1 cellular context compared by ENCODE assay signal in the genomic region with DNA sequence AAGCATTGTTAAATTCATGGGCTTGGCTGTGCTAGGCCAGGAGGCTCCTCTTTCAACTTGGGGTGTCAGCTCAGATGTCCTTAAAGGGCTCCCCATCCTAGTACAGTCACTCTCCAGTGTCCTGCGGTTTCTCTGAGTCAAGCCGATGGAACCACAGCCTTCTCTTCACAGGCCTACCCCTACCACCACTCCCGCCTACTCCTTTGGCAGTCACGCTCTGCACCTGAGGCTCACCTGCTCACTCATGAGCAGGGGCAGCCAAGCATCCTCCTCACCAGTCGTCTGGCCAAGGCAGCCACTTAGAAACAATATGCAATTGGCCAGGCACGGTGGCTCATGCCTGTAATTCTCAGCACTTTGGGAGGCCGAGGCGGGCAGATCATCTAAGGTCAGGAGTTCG.
TF ChIP-seq lines count a peak whose summit lies in the region.

No MANE protein-coding gene starts in this region.

TF ChIP-seq in SK-N-SH, 30 proteins besides CTCF, POLR2A, EP300 and RAD21 (continued from another document):
- TF ChIP-seq, protein P1, sequence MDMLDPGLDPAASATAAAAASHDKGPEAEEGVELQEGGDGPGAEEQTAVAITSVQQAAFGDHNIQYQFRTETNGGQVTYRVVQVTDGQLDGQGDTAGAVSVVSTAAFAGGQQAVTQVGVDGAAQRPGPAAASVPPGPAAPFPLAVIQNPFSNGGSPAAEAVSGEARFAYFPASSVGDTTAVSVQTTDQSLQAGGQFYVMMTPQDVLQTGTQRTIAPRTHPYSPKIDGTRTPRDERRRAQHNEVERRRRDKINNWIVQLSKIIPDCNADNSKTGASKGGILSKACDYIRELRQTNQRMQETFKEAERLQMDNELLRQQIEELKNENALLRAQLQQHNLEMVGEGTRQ (IDR thresholded peaks at IDR 0.05; ENCODE audit: borderline replicate concordance, low read depth, low read length) = no peak
- TF ChIP-seq CHD2 (IDR thresholded peaks at IDR 0.05; ENCODE audit: low read length, partially characterized antibody) (no peak), TEAD4 (IDR thresholded peaks at IDR 0.05; ENCODE audit: borderline replicate concordance, insufficient read depth) (no peak), NFIC (IDR thresholded peaks at IDR 0.05; ENCODE audit: borderline replicate concordance) (no peak), YY1 (IDR thresholded peaks at IDR 0.05; ENCODE audit: low read depth) (no peak), RXRA (IDR thresholded peaks at IDR 0.05; ENCODE audit: borderline replicate concordance, low read depth) (no peak), RFX5 (IDR thresholded peaks at IDR 0.05; ENCODE audit: low read length) (no peak), MEF2A (IDR thresholded peaks at IDR 0.05; ENCODE audit: borderline replicate concordance, low read depth) (no peak), NRF1 (IDR thresholded peaks at IDR 0.05; ENCODE audit: low read depth, low read length) (no peak), POLR2AphosphoS5 (IDR thresholded peaks at IDR 0.05; ENCODE audit: low read depth, low read length) (no peak), FOXM1 (IDR thresholded peaks at IDR 0.05; ENCODE audit: low read depth) (no peak), SIN3A (IDR thresholded peaks at IDR 0.05; ENCODE audit: borderline replicate concordance, low read depth, low read length) (no peak), JUND (IDR thresholded peaks at IDR 0.05) (no peak), FOSL2 (IDR thresholded peaks at IDR 0.05; ENCODE audit: borderline replicate concordance, low read depth) (no peak), GATA2 (CRISPR knock-in tag; IDR thresholded peaks at IDR 0.05) (no peak)
- TF ChIP-seq, protein P2, sequence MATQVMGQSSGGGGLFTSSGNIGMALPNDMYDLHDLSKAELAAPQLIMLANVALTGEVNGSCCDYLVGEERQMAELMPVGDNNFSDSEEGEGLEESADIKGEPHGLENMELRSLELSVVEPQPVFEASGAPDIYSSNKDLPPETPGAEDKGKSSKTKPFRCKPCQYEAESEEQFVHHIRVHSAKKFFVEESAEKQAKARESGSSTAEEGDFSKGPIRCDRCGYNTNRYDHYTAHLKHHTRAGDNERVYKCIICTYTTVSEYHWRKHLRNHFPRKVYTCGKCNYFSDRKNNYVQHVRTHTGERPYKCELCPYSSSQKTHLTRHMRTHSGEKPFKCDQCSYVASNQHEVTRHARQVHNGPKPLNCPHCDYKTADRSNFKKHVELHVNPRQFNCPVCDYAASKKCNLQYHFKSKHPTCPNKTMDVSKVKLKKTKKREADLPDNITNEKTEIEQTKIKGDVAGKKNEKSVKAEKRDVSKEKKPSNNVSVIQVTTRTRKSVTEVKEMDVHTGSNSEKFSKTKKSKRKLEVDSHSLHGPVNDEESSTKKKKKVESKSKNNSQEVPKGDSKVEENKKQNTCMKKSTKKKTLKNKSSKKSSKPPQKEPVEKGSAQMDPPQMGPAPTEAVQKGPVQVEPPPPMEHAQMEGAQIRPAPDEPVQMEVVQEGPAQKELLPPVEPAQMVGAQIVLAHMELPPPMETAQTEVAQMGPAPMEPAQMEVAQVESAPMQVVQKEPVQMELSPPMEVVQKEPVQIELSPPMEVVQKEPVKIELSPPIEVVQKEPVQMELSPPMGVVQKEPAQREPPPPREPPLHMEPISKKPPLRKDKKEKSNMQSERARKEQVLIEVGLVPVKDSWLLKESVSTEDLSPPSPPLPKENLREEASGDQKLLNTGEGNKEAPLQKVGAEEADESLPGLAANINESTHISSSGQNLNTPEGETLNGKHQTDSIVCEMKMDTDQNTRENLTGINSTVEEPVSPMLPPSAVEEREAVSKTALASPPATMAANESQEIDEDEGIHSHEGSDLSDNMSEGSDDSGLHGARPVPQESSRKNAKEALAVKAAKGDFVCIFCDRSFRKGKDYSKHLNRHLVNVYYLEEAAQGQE (IDR thresholded peaks at IDR 0.05; ENCODE audit: low read depth, low read length) = no peak
- TF ChIP-seq, protein P3, sequence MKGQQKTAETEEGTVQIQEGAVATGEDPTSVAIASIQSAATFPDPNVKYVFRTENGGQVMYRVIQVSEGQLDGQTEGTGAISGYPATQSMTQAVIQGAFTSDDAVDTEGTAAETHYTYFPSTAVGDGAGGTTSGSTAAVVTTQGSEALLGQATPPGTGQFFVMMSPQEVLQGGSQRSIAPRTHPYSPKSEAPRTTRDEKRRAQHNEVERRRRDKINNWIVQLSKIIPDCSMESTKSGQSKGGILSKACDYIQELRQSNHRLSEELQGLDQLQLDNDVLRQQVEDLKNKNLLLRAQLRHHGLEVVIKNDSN (IDR thresholded peaks at IDR 0.05; ENCODE audit: borderline replicate concordance, low read depth) = no peak
- TF ChIP-seq, protein P4, sequence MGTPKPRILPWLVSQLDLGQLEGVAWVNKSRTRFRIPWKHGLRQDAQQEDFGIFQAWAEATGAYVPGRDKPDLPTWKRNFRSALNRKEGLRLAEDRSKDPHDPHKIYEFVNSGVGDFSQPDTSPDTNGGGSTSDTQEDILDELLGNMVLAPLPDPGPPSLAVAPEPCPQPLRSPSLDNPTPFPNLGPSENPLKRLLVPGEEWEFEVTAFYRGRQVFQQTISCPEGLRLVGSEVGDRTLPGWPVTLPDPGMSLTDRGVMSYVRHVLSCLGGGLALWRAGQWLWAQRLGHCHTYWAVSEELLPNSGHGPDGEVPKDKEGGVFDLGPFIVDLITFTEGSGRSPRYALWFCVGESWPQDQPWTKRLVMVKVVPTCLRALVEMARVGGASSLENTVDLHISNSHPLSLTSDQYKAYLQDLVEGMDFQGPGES (IDR thresholded peaks at IDR 0.05; ENCODE audit: low read depth, low read length) = no peak
